ENCODE assay signal across 20 cellular contexts in genomic region chr13:99058527-99059495, GRCh38.
DNase-seq lines count a peak whose midpoint lies in the region; ATAC-seq and TF ChIP-seq lines count a peak whose summit lies in the region.
"Had no signal": no experiment of that assay in that cellular context is flagged by ENCODE, and none has a peak within 500 bp of the region (broad histone marks: within the 10 kb centered on the region; RNA-seq: fewer than 3 reads in every experiment).

No MANE protein-coding gene starts in this region.

- no peaks in the 10 kb centered on the region for H3K36me3 ChIP-seq in left ventricle myocardium inferior
- H3K36me3 ChIP-seq in naive thymus-derived CD4-positive, alpha-beta T cell (ENCODE audit: control insufficient read depth in 2 of 3, insufficient read depth in 3 of 3, low read length in 3 of 3): no peaks in the 10 kb centered on the region
- H3K36me3 ChIP-seq in vagina: no peaks in the 10 kb centered on the region
- H3K36me3 ChIP-seq: pancreas had no signal

- H3K4me1 Mint-ChIP-seq in naive thymus-derived CD4-positive, alpha-beta T cell: peaks cover 49 to 99% (median 94%) of the 10 kb centered on the region in 7 donors

- peaks cover 0 to 16% (median 0%) of the 10 kb centered on the region in 5 donors for H3K27me3 Mint-ChIP-seq in naive thymus-derived CD4-positive, alpha-beta T cell

- H3K4me1 ChIP-seq in left ventricle myocardium inferior: peaks cover 81% of the 10 kb centered on the region
- peaks cover 16 to 74% of the 10 kb centered on the region in 2 donors for H3K4me1 ChIP-seq in naive thymus-derived CD4-positive, alpha-beta T cell (ENCODE audit: control insufficient read depth in 2 of 2, insufficient read depth in 2 of 2, low read length in 2 of 2)
- H3K4me1 ChIP-seq in vagina: peaks cover 61% of the 10 kb centered on the region

- no peak overlapping the region for H3K27ac ChIP-seq in left ventricle myocardium inferior (replicated peaks)
- H3K27ac ChIP-seq in naive thymus-derived CD4-positive, alpha-beta T cell (ENCODE audit: low read depth, low read length): no peak overlapping the region
- no peak overlapping the region for H3K27ac ChIP-seq in vagina
- H3K27ac ChIP-seq: pancreas had no signal

- H3K27ac Mint-ChIP-seq in naive thymus-derived CD4-positive, alpha-beta T cell: peak overlapping the region in 8 of 9 donors; percentile 22 to 96 (median 68)
- H3K27ac Mint-ChIP-seq: CD14-positive monocyte, natural killer cell had no signal

- H3K36me3 Mint-ChIP-seq in naive thymus-derived CD4-positive, alpha-beta T cell: peaks cover 2 to 31% (median 12%) of the 10 kb centered on the region in 5 donors

- intact Hi-C loops in Right ventricle myocardium superior (cut with DNase I) (no loop called here), left ventricle myocardium inferior (cut with micrococcal nuclease) (no loop called here), vagina (cut with DNase I) (no loop called here), head of caudate nucleus (cut with DNase I) (no loop called here)
- intact Hi-C loops in naive thymus-derived CD4-positive, alpha-beta T cell (cut with micrococcal nuclease): loop anchor here in 1 of 2 donors (10.0 kb wide), 1 partner anchor 484 kb away; the partner anchor contains the start of gene STK24

- H3K9me3 ChIP-seq in left ventricle myocardium inferior (replicated peaks) (no peaks in the 10 kb centered on the region), vagina (no peaks in the 10 kb centered on the region)
- no peaks in the 10 kb centered on the region for H3K9me3 ChIP-seq in naive thymus-derived CD4-positive, alpha-beta T cell (ENCODE audit: control insufficient read depth in 2 of 3, low read length in 3 of 3)
- H3K9me3 ChIP-seq: pancreas, SK-N-SH had no signal

- no peak overlapping the region for H3K4me3 ChIP-seq in left ventricle myocardium inferior
- H3K4me3 ChIP-seq in epithelial cell of esophagus (ENCODE audit: low read length): no peak overlapping the region
- no peak overlapping the region for H3K4me3 ChIP-seq in naive thymus-derived CD4-positive, alpha-beta T cell (ENCODE audit: low read length)
- no peak overlapping the region for H3K4me3 ChIP-seq in vagina
- H3K4me3 ChIP-seq: pancreas had no signal

- no peak for TF ChIP-seq CTCF in left ventricle myocardium inferior (IDR thresholded peaks at IDR 0.05; ENCODE audit: borderline replicate concordance)
- TF ChIP-seq CTCF in epithelial cell of esophagus (IDR thresholded peaks at IDR 0.05; ENCODE audit: insufficient read depth, low read depth, low read length, missing control alignments): no peak
- TF ChIP-seq CTCF in vagina (IDR thresholded peaks at IDR 0.05): no peak

- H3K27me3 ChIP-seq in left ventricle myocardium inferior (ENCODE audit: low read depth) (no peaks in the 10 kb centered on the region), vagina (no peaks in the 10 kb centered on the region)
- no peaks in the 10 kb centered on the region for H3K27me3 ChIP-seq in naive thymus-derived CD4-positive, alpha-beta T cell (ENCODE audit: control insufficient read depth in 2 of 2, insufficient read depth in 2 of 2, low read length in 2 of 2)
- H3K27me3 ChIP-seq: pancreas had no signal

- H3K9me3 Mint-ChIP-seq in naive thymus-derived CD4-positive, alpha-beta T cell: peaks cover 0 to 4% (median 0%) of the 10 kb centered on the region in 11 donors
- H3K9me3 Mint-ChIP-seq: natural killer cell had no signal

- peak overlapping the region in 6 of 10 donors; percentile 1 to 30 (median 13) for H3K4me3 Mint-ChIP-seq in naive thymus-derived CD4-positive, alpha-beta T cell
- H3K4me3 Mint-ChIP-seq: natural killer cell had no signal

- no peak for DNase-seq in Right ventricle myocardium superior
- DNase-seq in left ventricle myocardium inferior: no peak
- peak; percentile 25 for DNase-seq in epithelial cell of esophagus (ENCODE audit: low read depth)
- no peak for DNase-seq in naive thymus-derived CD4-positive, alpha-beta T cell
- peak; percentile 77 to 95 for DNase-seq in vagina (ENCODE audit: extremely low spot score in 2 of 2)
- DNase-seq in activated T-cell treated with anti-CD3 and anti-CD28 coated beads, Interleukin-2, amount 50 U/mL, for 1 hour: no peak
- DNase-seq in head of caudate nucleus: no peak
- no peak for DNase-seq in 8988T
- DNase-seq: amniotic stem cell, caudate nucleus, DMS53, IMR-90, mammary epithelial cell, natural killer cell, NCI-H1694, NCI-H345, pancreas, SK-N-SH, T-helper 9 cell had no signal

- TF ChIP-seq POLR2A in vagina (IDR thresholded peaks at IDR 0.05): no peak

- peak; percentile 32 for ATAC-seq in Right ventricle myocardium superior (ENCODE audit: poor library complexity)
- no peak for ATAC-seq in naive thymus-derived CD4-positive, alpha-beta T cell

- CTCF ChIA-PET in naive thymus-derived CD4-positive, alpha-beta T cell (lab: Charles Lee): no interaction called here

- POLR2A ChIA-PET in naive thymus-derived CD4-positive, alpha-beta T cell (lab: Charles Lee): interaction anchor here (0.7 to 4.8 kb wide), 4 partner anchors 9 to 1627 kb away, joined by 3 to 25 read pairs (median 4); no protein-coding TSS in a partner anchor

Comparison
In these comparisons a context has a peak if more than half of its experiments do, and no peak if none do; other contexts are left out.
1. DNase-seq: peak in epithelial cell of esophagus (single experiment) and vagina (2 of 2); none in Right ventricle myocardium superior (single experiment), left ventricle myocardium inferior (single experiment), naive thymus-derived CD4-positive, alpha-beta T cell (0 of 9), activated T-cell treated with anti-CD3 and anti-CD28 coated beads, Interleukin-2, amount 50 U/mL, for 1 hour (single experiment), head of caudate nucleus (0 of 42) and 8988T (single experiment).